ENCODE assay signal across 13 cellular contexts in the genomic region with DNA sequence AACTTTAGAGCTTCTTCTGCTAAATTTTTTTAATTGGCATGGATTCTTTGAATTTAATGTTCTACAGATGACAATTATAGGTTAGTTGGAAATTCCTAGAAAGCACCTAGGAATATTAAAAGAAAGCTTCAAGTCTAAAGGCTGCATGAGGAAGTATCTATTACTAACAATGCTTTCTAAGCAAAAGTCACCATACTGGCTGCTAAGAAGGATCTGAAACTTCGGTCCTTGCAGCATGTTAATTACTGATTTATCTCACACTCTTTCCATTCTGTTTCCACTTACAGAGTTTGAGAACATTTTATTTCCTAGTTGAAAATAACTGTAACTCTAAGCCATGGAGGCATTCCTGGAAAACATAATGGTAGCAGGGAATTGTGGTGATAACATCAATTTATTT.
DNase-seq lines count a peak whose midpoint lies in the region; ATAC-seq and TF ChIP-seq lines count a peak whose summit lies in the region.
"Had no signal": no experiment of that assay in that cellular context is flagged by ENCODE, and none has a peak within 500 bp of the region (broad histone marks: within the 10 kb centered on the region; RNA-seq: fewer than 3 reads in every experiment).

No MANE protein-coding gene starts in this region.

- TF ChIP-seq CTCF in GM10266 (IDR thresholded peaks at IDR 0.05; ENCODE audit: control insufficient read depth, insufficient read depth, low read depth, missing control alignments) (no peak), GM10248 (IDR thresholded peaks at IDR 0.05; ENCODE audit: control extremely low read depth, extremely low read depth, low read depth, missing control alignments) (no peak)

- CTCF ChIA-PET in GM10248 (lab: Yijun Ruan, JAX): interaction anchor here (0.6 to 1.2 kb wide), 3 partner anchors 8 to 36 kb away, joined by 3 read pairs; no protein-coding TSS in a partner anchor

- DNase-seq in GM10266 (ENCODE audit: extremely low spot score) (peak; percentile 25), GM10248 (ENCODE audit: extremely low spot score) (no peak), medulla oblongata (ENCODE audit: extremely low spot score) (no peak), UCSD-AML1 (lab: John Stamatoyannopoulos, UW; ENCODE audit: unreplicated experiment) (no peak)
- DNase-seq: foreskin keratinocyte, left ventricle myocardium superior, NCI-H1105 treated with DMSO at 0.1 percent for 48 hours, nucleus accumbens, SW 1271 had no signal

- ATAC-seq in GM19455 (IDR thresholded peaks at IDR 0.05; ENCODE audit: unreplicated experiment) (peak; percentile 66), HG02885 (IDR thresholded peaks at IDR 0.05; ENCODE audit: poor library complexity, unreplicated experiment) (peak; percentile 63), HG03575 (IDR thresholded peaks at IDR 0.05; ENCODE audit: extremely low read depth, insufficient number of reproducible peaks, low FRiP score, unreplicated experiment) (peak; percentile 63)
- ATAC-seq in activated CD4-positive, CD25-positive, alpha-beta regulatory T cell treated with anti-CD3 and anti-CD28 coated beads, Interleukin-2, amount 50 U/mL, for 24 hours: no peak
- ATAC-seq: foreskin keratinocyte, left ventricle myocardium superior had no signal

- POLR2A ChIA-PET in GM10248 (lab: Yijun Ruan, JAX): no interaction called here

Comparison
In these comparisons a context has a peak if more than half of its experiments do, and no peak if none do; other contexts are left out.
1. ATAC-seq: peak in GM19455 (single experiment), HG02885 (single experiment) and HG03575 (single experiment); none in activated CD4-positive, CD25-positive, alpha-beta regulatory T cell treated with anti-CD3 and anti-CD28 coated beads, Interleukin-2, amount 50 U/mL, for 24 hours (0 of 2).